In the genomic region with DNA sequence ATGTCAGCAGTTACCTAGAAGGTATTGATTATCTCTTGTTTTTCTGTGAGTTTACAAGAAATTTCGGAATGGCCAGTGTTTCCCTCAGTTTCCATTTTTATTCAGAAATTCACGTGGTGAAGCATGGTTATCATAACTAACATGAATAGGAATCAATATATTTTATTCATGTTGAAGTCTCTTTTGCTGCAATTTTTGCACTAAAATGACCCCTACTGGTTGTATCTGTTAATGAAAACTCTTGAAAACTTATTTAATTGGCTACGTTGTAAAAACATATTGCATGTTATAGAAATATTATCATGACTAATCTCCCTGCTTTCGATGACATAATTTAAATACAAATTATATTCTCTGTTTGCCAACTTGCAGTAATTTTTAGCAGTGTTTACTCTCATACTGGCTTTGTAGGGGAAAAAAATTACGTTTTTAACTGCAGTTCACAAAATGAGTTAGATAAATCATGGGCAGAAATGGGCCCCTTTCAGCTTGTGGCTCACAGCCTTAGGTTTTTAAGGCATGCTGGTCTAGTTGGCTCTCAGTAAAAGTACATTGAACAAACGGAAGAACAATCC, we compare ENCODE assay signal across 10 cellular contexts. TPM values are rescaled to one million over a fixed set of nuclear protein-coding genes. Genes with fewer than 3 reads are reported as not detected.
DNase-seq lines count a peak whose midpoint lies in the region; ATAC-seq, FAIRE-seq and TF ChIP-seq lines count a peak whose summit lies in the region.
"Had no signal": no experiment of that assay in that cellular context is flagged by ENCODE, and none has a peak within 500 bp of the region (broad histone marks: within the 10 kb centered on the region; RNA-seq: fewer than 3 reads in every experiment).

No MANE protein-coding gene starts in this region.

- ATAC-seq in left cardiac atrium: no peak
- no peak for ATAC-seq in upper lobe of right lung
- ATAC-seq in GM21529 (IDR thresholded peaks at IDR 0.05; ENCODE audit: unreplicated experiment): no peak
- no peak for ATAC-seq in HG02642 (IDR thresholded peaks at IDR 0.05; ENCODE audit: poor library complexity, unreplicated experiment)

- no peaks in the 10 kb centered on the region for H3K27me3 ChIP-seq in left ventricle myocardium inferior (ENCODE audit: low read depth)
- no peaks in the 10 kb centered on the region for H3K27me3 ChIP-seq in upper lobe of right lung

- peak; percentile 39 for TF ChIP-seq CTCF in left ventricle myocardium inferior (IDR thresholded peaks at IDR 0.05; ENCODE audit: borderline replicate concordance)
- TF ChIP-seq CTCF in VCaP (conservative IDR thresholded peaks at IDR 0.05): 0 out of 2 replicates have a peak, but pooled peaks have one; percentile 31
- TF ChIP-seq CTCF in kidney (IDR thresholded peaks at IDR 0.05; ENCODE audit: borderline replicate concordance, extremely low read depth, insufficient read depth): no peak
- TF ChIP-seq CTCF in upper lobe of right lung (IDR thresholded peaks at IDR 0.05): peak; percentile 45

- FAIRE-seq in kidney (lab: Jason Lieb, UNC): no peak
- FAIRE-seq: urothelium cell line had no signal

- peak overlapping the region; percentile 94 for H3K27ac ChIP-seq in left ventricle myocardium inferior (replicated peaks)
- peak overlapping the region; percentile 83 for H3K27ac ChIP-seq in VCaP
- H3K27ac ChIP-seq in kidney (ENCODE audit: low read depth in 2 of 2, low read length in 2 of 2): no peak overlapping the region
- peak overlapping the region; percentile 31 for H3K27ac ChIP-seq in upper lobe of right lung
- H3K27ac ChIP-seq: cardiac muscle cell had no signal

- intact Hi-C loops in left ventricle myocardium inferior (cut with micrococcal nuclease): no loop called here
- intact Hi-C loops in left cardiac atrium (cut with DNase I): loop anchor here (5.0 to 10.0 kb wide), 3 partner anchors 96 to 143 kb away; no protein-coding TSS in a partner anchor
- intact Hi-C loops in kidney (cut with DNase I): loop anchor here (10.0 kb wide), 1 partner anchor 136 kb away; no protein-coding TSS in a partner anchor
- intact Hi-C loops in upper lobe of right lung (cut with DNase I): loop anchor here (5.0 to 10.0 kb wide), 2 partner anchors 93 to 146 kb away; no protein-coding TSS in a partner anchor

- peaks cover 75% of the 10 kb centered on the region for H3K4me1 ChIP-seq in left ventricle myocardium inferior
- H3K4me1 ChIP-seq in kidney (ENCODE audit: control insufficient read depth in 1 of 2, insufficient read depth in 1 of 2, low read depth in 1 of 2, low read length in 2 of 2): peaks cover 24 to 28% of the 10 kb centered on the region in 2 donors
- peaks cover 53% of the 10 kb centered on the region for H3K4me1 ChIP-seq in upper lobe of right lung

- peak overlapping the region; percentile 78 for H3K4me3 ChIP-seq in left ventricle myocardium inferior
- H3K4me3 ChIP-seq in kidney (ENCODE audit: low read length in 2 of 2): peak overlapping the region; percentile 25 to 73
- H3K4me3 ChIP-seq in upper lobe of right lung: peak overlapping the region; percentile 87
- H3K4me3 ChIP-seq: cardiac muscle cell had no signal

- DNase-seq in left ventricle myocardium inferior: no peak
- no peak for DNase-seq in left cardiac atrium
- no peak for DNase-seq in kidney
- no peak for DNase-seq in upper lobe of right lung
- no peak for DNase-seq in AG08396 (ENCODE audit: low spot score)

- H3K9me3 ChIP-seq in left ventricle myocardium inferior (replicated peaks) (no peaks in the 10 kb centered on the region), kidney (ENCODE audit: control insufficient read depth in 1 of 2, low read length in 2 of 2) (no peaks in the 10 kb centered on the region), upper lobe of right lung (no peaks in the 10 kb centered on the region)

- H3K36me3 ChIP-seq in left ventricle myocardium inferior (no peaks in the 10 kb centered on the region), kidney (ENCODE audit: control insufficient read depth in 1 of 2, insufficient read depth in 2 of 2, low read length in 2 of 2) (no peaks in the 10 kb centered on the region), upper lobe of right lung (no peaks in the 10 kb centered on the region)
- H3K36me3 ChIP-seq: cardiac muscle cell had no signal

- peak overlapping the region in 1 of 2 donors; percentile 22 for H3K9ac ChIP-seq in kidney (ENCODE audit: low read length in 2 of 2)

RNA-seq across cellular contexts. Expression of a gene that starts 3.5 kb away (rescaled TPM):
- total RNA-seq in left ventricle myocardium inferior (45.6 TPM), left cardiac atrium (100 to 1,000 TPM in 1 of 2 donors, 10 to 100 TPM in 1; 29.6 to 101 TPM), kidney (154 TPM), upper lobe of right lung (158 TPM)
- 47.2 TPM for polyA plus RNA-seq in kidney (ENCODE audit: insufficient read depth, low read depth, low replicate concordance)

Comparison
In these comparisons a context has a peak if more than half of its experiments do, and no peak if none do; other contexts are left out.
1. H3K27ac ChIP-seq: peak in left ventricle myocardium inferior (single experiment), VCaP (single experiment) and upper lobe of right lung (single experiment); none in kidney (0 of 2).
2. Peak in every context shown above with its lines, with median percentiles within 50 percentile points of each other: H3K4me3 ChIP-seq.